ENCODE assay signal across 7 cellular contexts in the genomic region with DNA sequence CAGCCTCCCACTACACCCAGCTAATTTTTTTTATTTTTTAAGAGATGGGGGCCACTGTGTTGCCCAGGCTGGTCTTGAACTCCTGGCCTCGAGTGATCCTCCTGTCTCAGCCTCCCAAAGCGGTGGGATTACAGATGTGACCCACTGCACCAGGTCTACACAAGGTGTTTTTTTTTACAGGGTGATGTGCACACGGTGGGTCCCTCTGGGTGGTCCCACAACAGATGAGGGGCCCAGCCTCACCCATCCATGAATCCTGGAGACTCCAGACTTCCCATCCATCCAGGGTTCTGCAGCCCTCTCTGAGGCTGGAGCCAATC. TPM values are rescaled to one million over a fixed set of nuclear protein-coding genes. Genes with fewer than 3 reads are reported as not detected.
DNase-seq lines count a peak whose midpoint lies in the region; ATAC-seq and TF ChIP-seq lines count a peak whose summit lies in the region.

No MANE protein-coding gene starts in this region.

- no peak overlapping the region for H3K9ac ChIP-seq in iPS-20b (ENCODE audit: low read depth, low read length)

- H3K27ac ChIP-seq in iPS-20b (ENCODE audit: low read length) (no peak overlapping the region), stomach (peak overlapping the region; percentile 77 to 98 (median 94))

- H3K4me1 ChIP-seq in iPS-20b (ENCODE audit: insufficient read depth, low read length): no peaks in the 10 kb centered on the region
- H3K4me1 ChIP-seq in stomach: peaks cover 28 to 54% (median 41%) of the 10 kb centered on the region in 4 donors

- H3K27me3 ChIP-seq in iPS-20b (ENCODE audit: insufficient read depth, low read length) (peaks cover 69% of the 10 kb centered on the region), stomach (no peaks in the 10 kb centered on the region)

- peaks cover 37% of the 10 kb centered on the region for H3K27me3 Mint-ChIP-seq in activated CD8-positive, alpha-beta T cell treated with anti-CD3 and anti-CD28 coated beads, Interleukin-2, amount 10 ng/mL, durations not matched to agents 7 days and 5 days (ENCODE audit: low read depth)

- peaks cover 33% of the 10 kb centered on the region for H3K36me3 Mint-ChIP-seq in activated CD8-positive, alpha-beta T cell treated with anti-CD3 and anti-CD28 coated beads, Interleukin-2, amount 10 ng/mL, durations not matched to agents 7 days and 5 days (ENCODE audit: low read depth)

- intact Hi-C loops in stomach (cut with DNase I; ENCODE audit: low total_unique reads): loop anchor here (10.0 kb wide), 1 partner anchor 49 kb away; no protein-coding TSS in a partner anchor

- H3K9me3 ChIP-seq in iPS-20b (ENCODE audit: insufficient read depth, low read depth, low read length) (no peaks in the 10 kb centered on the region), stomach (no peaks in the 10 kb centered on the region)

- no peak for TF ChIP-seq EP300 in stomach (IDR thresholded peaks at IDR 0.05)

- POLR2A ChIA-PET in activated CD8-positive, alpha-beta T cell treated with anti-CD3 and anti-CD28 coated beads, Interleukin-2, amount 10 ng/mL, durations not matched to agents 7 days and 5 days (lab: Charles Lee): interaction anchor here (0.6 to 11.0 kb wide), 16 partner anchors 10 to 1143 kb away, joined by 3 to 556 read pairs (median 3); no protein-coding TSS in a partner anchor

- peaks cover 49% of the 10 kb centered on the region for H3K4me1 Mint-ChIP-seq in activated CD8-positive, alpha-beta T cell treated with anti-CD3 and anti-CD28 coated beads, Interleukin-2, amount 10 ng/mL, durations not matched to agents 7 days and 5 days (ENCODE audit: low read depth)

- no peaks in the 10 kb centered on the region for H3K9me3 Mint-ChIP-seq in activated CD8-positive, alpha-beta T cell treated with anti-CD3 and anti-CD28 coated beads, Interleukin-2, amount 10 ng/mL, durations not matched to agents 7 days and 5 days (ENCODE audit: insufficient read depth)

- H3K4me3 Mint-ChIP-seq in activated CD8-positive, alpha-beta T cell treated with anti-CD3 and anti-CD28 coated beads, Interleukin-2, amount 10 ng/mL, durations not matched to agents 7 days and 5 days: peak overlapping the region; percentile 45

- CTCF ChIA-PET in activated CD8-positive, alpha-beta T cell treated with anti-CD3 and anti-CD28 coated beads, Interleukin-2, amount 10 ng/mL, durations not matched to agents 7 days and 5 days (lab: Charles Lee): interaction anchor here (0.6 to 1.3 kb wide), 4 partner anchors 40 to 78 kb away, joined by 3 to 7 read pairs (median 3); no protein-coding TSS in a partner anchor

- no peak overlapping the region for H3K27ac Mint-ChIP-seq in activated CD8-positive, alpha-beta T cell treated with anti-CD3 and anti-CD28 coated beads, Interleukin-2, amount 10 ng/mL, durations not matched to agents 7 days and 5 days

- no peak for TF ChIP-seq POLR2A in stomach (IDR thresholded peaks at IDR 0.05)

- 58 to 64% (median 60%) methylated on average over 3 of the region's 3 CpGs for WGBS in stomach, 5 donors

- no peak for TF ChIP-seq CTCF in stomach (IDR thresholded peaks at IDR 0.05)

- ATAC-seq in HG03025 (IDR thresholded peaks at IDR 0.05; ENCODE audit: low FRiP score, unreplicated experiment) (peak; percentile 1), HG02610 (IDR thresholded peaks at IDR 0.05; ENCODE audit: unreplicated experiment) (no peak)
- ATAC-seq in activated CD8-positive, alpha-beta T cell treated with anti-CD3 and anti-CD28 coated beads, Interleukin-2, amount 10 ng/mL, durations not matched to agents 7 days and 5 days: no peak

- no peak for DNase-seq in activated CD8-positive, alpha-beta T cell treated with anti-CD3 and anti-CD28 coated beads, Interleukin-2, amount 10 ng/mL, durations not matched to agents 7 days and 5 days
- DNase-seq in stomach: no peak
- DNase-seq in dedifferentiated amniotic fluid mesenchymal stem cell (ENCODE audit: extremely low spot score): no peak
- no peak for DNase-seq in stimulated activated CD4-positive, alpha-beta T cell treated with anti-CD3 and anti-CD28 coated beads, Interleukin-15, amount 100 ng/mL, for 24 hours

- H3K4me3 ChIP-seq in iPS-20b (ENCODE audit: low read length) (peak overlapping the region; percentile 50; the same call in 1 of the 2 replicates), stomach (peak overlapping the region; percentile 77 to 94 (median 84))

- H3K36me3 ChIP-seq in iPS-20b (ENCODE audit: insufficient read depth, low read depth, low read length): no peaks in the 10 kb centered on the region
- peaks cover 16 to 32% (median 27%) of the 10 kb centered on the region in 4 donors for H3K36me3 ChIP-seq in stomach

RNA-seq across cellular contexts. Expression of gene KLF2, which starts 0.6 kb away (rescaled TPM):
- 100 to 1,000 TPM in 1 of 2 experiments, 10 to 100 TPM in 1; 96.0 to 100 TPM for total RNA-seq in activated CD8-positive, alpha-beta T cell treated with anti-CD3 and anti-CD28 coated beads, Interleukin-2, amount 10 ng/mL, durations not matched to agents 7 days and 5 days
- 100 to 1,000 TPM in 1 of 5 donors, 10 to 100 TPM in 4; 31.0 to 107 (median 72.3) TPM for total RNA-seq in stomach
- 10 to 100 TPM in 2 of 3 donors, 1 to 10 TPM in 1; 9.5 to 69.5 (median 16.7) TPM for polyA plus RNA-seq in stomach
